2 cellular contexts compared by ENCODE assay signal in the genomic region with DNA sequence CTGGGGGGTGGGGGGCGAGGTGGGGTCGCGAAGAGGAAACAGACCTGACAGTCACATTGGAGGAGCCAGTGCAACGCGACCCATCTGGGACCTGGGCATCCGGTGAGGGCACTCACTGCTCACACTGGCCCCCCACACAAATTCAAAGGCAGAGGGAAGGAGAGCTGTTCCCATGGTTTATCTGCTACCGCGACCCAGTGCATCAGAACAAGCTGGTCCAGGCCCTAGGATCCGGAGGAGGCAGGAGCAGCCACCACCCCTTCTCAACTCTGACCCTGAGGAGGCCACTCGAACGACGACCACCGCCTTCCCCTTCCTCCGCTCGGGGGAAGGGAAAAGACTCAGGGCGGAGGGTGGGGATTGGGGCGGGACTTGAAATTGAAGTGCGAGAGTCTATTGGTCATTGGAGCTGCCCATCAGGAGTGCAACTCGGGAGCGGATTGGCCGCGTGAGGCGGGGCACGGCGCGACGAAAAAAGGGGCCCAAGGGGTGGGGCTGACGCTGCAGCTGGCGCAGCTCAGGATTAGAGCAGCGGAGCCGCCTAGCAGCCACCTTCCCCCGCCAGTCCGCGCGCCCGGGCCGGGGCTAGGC.
TF ChIP-seq lines count a peak whose summit lies in the region.

Gene CDK5R2, plus strand, starts transcription at position 526 of the 591 bp plus-strand sequence. CDS start 155 bp downstream, outside the sequence.

TF ChIP-seq in A549, 52 proteins besides CTCF, POLR2A, EP300 and RAD21 (continued from another document):
- peak; percentile 97 for TF ChIP-seq PBX3 (IDR thresholded peaks at IDR 0.05)
- no peak for TF ChIP-seq FOSL2 (IDR thresholded peaks at IDR 0.05)
- no peak for TF ChIP-seq FOSL2 (CRISPR knock-in tag; IDR thresholded peaks at IDR 0.05)

TF ChIP-seq in WTC11, 78 proteins besides CTCF, POLR2A, EP300 and RAD21 (continued from another document):
- TF ChIP-seq, protein P1, sequence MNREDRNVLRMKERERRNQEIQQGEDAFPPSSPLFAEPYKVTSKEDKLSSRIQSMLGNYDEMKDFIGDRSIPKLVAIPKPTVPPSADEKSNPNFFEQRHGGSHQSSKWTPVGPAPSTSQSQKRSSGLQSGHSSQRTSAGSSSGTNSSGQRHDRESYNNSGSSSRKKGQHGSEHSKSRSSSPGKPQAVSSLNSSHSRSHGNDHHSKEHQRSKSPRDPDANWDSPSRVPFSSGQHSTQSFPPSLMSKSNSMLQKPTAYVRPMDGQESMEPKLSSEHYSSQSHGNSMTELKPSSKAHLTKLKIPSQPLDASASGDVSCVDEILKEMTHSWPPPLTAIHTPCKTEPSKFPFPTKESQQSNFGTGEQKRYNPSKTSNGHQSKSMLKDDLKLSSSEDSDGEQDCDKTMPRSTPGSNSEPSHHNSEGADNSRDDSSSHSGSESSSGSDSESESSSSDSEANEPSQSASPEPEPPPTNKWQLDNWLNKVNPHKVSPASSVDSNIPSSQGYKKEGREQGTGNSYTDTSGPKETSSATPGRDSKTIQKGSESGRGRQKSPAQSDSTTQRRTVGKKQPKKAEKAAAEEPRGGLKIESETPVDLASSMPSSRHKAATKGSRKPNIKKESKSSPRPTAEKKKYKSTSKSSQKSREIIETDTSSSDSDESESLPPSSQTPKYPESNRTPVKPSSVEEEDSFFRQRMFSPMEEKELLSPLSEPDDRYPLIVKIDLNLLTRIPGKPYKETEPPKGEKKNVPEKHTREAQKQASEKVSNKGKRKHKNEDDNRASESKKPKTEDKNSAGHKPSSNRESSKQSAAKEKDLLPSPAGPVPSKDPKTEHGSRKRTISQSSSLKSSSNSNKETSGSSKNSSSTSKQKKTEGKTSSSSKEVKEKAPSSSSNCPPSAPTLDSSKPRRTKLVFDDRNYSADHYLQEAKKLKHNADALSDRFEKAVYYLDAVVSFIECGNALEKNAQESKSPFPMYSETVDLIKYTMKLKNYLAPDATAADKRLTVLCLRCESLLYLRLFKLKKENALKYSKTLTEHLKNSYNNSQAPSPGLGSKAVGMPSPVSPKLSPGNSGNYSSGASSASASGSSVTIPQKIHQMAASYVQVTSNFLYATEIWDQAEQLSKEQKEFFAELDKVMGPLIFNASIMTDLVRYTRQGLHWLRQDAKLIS (CRISPR knock-in tag; IDR thresholded peaks at IDR 0.05; ENCODE audit: borderline replicate concordance): no peak
- TF ChIP-seq OVOL2 (CRISPR knock-in tag; IDR thresholded peaks at IDR 0.05; ENCODE audit: borderline replicate concordance) (no peak), USF2 (CRISPR knock-in tag; IDR thresholded peaks at IDR 0.05) (0 out of 2 replicates have a peak, but pooled peaks have one; percentile 21)
